7 cellular contexts compared by ENCODE assay signal in genomic region chr16:75555213-75555706, GRCh38. TPM values are rescaled to one million over a fixed set of nuclear protein-coding genes. Genes with fewer than 3 reads are reported as not detected.
DNase-seq lines count a peak whose midpoint lies in the region; ATAC-seq and TF ChIP-seq lines count a peak whose summit lies in the region.

No MANE protein-coding gene starts in this region.

- 1% methylated on average over 26 of the region's 26 CpGs for WGBS in SK-N-SH (ENCODE audit: low lambda C conversion rate)

- TF ChIP-seq EP300 in SK-N-SH (IDR thresholded peaks at IDR 0.05; ENCODE audit: borderline replicate concordance in 1 of 2, low read depth in 1 of 2, low read length in 1 of 2), result no peak

- H3K9me2 ChIP-seq in MM.1S (replicated peaks; ENCODE audit: insufficient read depth, low read length) (no peaks in the 10 kb centered on the region), SK-N-SH (no peaks in the 10 kb centered on the region)

- H3K4me2 ChIP-seq in MM.1S (ENCODE audit: low read depth, low read length) (peak overlapping the region; percentile 86), SK-N-SH (peak overlapping the region; percentile 97)

- H3K4me3 ChIP-seq in MM.1S (ENCODE audit: low read length) (peak overlapping the region; percentile 72), SK-N-SH (ENCODE audit: low read depth in 2 of 2, low read length in 1 of 2) (peak overlapping the region; percentile 74 to 96), left lung (peak overlapping the region; percentile 86 to 92)

- H3K36me3 Mint-ChIP-seq in stimulated activated naive B cell treated with anti-CD40 and anti-IgM and Interleukin-4, amounts not matched to agents 10 μg/mL and 1 μg/mL and 100 μg/mL, for 72 hours, result peaks cover 0 to 11% of the 10 kb centered on the region in 2 donors

- H3K27me3 ChIP-seq in MM.1S (replicated peaks; ENCODE audit: insufficient read depth, low read length) (no peaks in the 10 kb centered on the region), SK-N-SH (ENCODE audit: insufficient read depth) (no peaks in the 10 kb centered on the region), left lung (peaks cover 0 to 6% of the 10 kb centered on the region in 2 donors)

- peak overlapping the region; percentile 97 for H3K27ac Mint-ChIP-seq in stimulated activated naive B cell treated with anti-CD40 and anti-IgM and Interleukin-4, amounts not matched to agents 10 μg/mL and 1 μg/mL and 100 μg/mL, for 72 hours

- no peaks in the 10 kb centered on the region for H3K9me3 ChIP-seq in MM.1S (replicated peaks; ENCODE audit: insufficient read depth, low read length)
- no peaks in the 10 kb centered on the region for H3K9me3 ChIP-seq in SK-N-SH
- H3K9me3 ChIP-seq in left lung, result no peaks in the 10 kb centered on the region

- H3K36me3 ChIP-seq in MM.1S (replicated peaks; ENCODE audit: insufficient read depth, low read length) (no peaks in the 10 kb centered on the region), SK-N-SH (replicated peaks in 1 of 2; ENCODE audit: control insufficient read depth in 1 of 2, insufficient read depth in 2 of 2, low read length in 1 of 2) (no peaks in the 10 kb centered on the region), left lung (no peaks in the 10 kb centered on the region)

- H3K4me3 Mint-ChIP-seq in stimulated activated naive B cell treated with anti-CD40 and anti-IgM and Interleukin-4, amounts not matched to agents 10 μg/mL and 1 μg/mL and 100 μg/mL, for 72 hours, result peak overlapping the region; percentile 93 to 100

- peak overlapping the region; percentile 70 for H3K9ac ChIP-seq in MM.1S (ENCODE audit: low read length)
- H3K9ac ChIP-seq in SK-N-SH, result peak overlapping the region; percentile 83

- H4K20me1 ChIP-seq in MM.1S (ENCODE audit: insufficient read depth, low read length) (no peaks in the 10 kb centered on the region), SK-N-SH (ENCODE audit: insufficient read depth) (no peaks in the 10 kb centered on the region)

- H3K27ac ChIP-seq in MM.1S (ENCODE audit: low read length) (peak overlapping the region; percentile 77), SK-N-SH (ENCODE audit: low read depth in 2 of 2, low read length in 1 of 2) (peak overlapping the region; percentile 64 to 84), left lung (peak overlapping the region; percentile 77 to 78)

- no peaks in the 10 kb centered on the region for H3K4me1 ChIP-seq in MM.1S (ENCODE audit: low read length)
- H3K4me1 ChIP-seq in SK-N-SH (ENCODE audit: control insufficient read depth in 1 of 2, insufficient read depth in 2 of 2, low read depth in 1 of 2, low read length in 1 of 2), result peaks cover 4 to 6% of the 10 kb centered on the region in 2 experiments; a peak in 2 of 4 replicates
- peaks cover 0 to 19% of the 10 kb centered on the region in 2 donors for H3K4me1 ChIP-seq in left lung

- POLR2A ChIA-PET in SK-N-SH (lab: Yijun Ruan, JAX), result interaction anchor here (1.1 to 1.5 kb wide), 3 partner anchors 9 to 67 kb away, joined by 3 to 5 read pairs (median 5); partner anchors contain the start of gene GABARAPL2

- H3F3A ChIP-seq in MM.1S (ENCODE audit: insufficient read depth, low read length) (peaks cover 4% of the 10 kb centered on the region; the same call in 1 of the 2 replicates), SK-N-SH (replicated peaks; ENCODE audit: insufficient read depth) (peaks cover 10% of the 10 kb centered on the region)

- H3K4me1 Mint-ChIP-seq in stimulated activated naive B cell treated with anti-CD40 and anti-IgM and Interleukin-4, amounts not matched to agents 10 μg/mL and 1 μg/mL and 100 μg/mL, for 72 hours, result peaks cover 9 to 14% of the 10 kb centered on the region in 2 donors

- peak; percentile 90 for ATAC-seq in left lung
- peak; percentile 42 to 56 for ATAC-seq in stimulated activated naive B cell treated with anti-CD40 and anti-IgM and Interleukin-4, amounts not matched to agents 10 μg/mL and 1 μg/mL and 100 μg/mL, for 72 hours (replicated peaks)

- H3K79me2 ChIP-seq in MM.1S (ENCODE audit: low read length) (no peaks in the 10 kb centered on the region), SK-N-SH (ENCODE audit: insufficient read depth) (peaks cover 8% of the 10 kb centered on the region; the same call in 1 of the 2 replicates)

- H3K9me3 Mint-ChIP-seq in stimulated activated naive B cell treated with anti-CD40 and anti-IgM and Interleukin-4, amounts not matched to agents 10 μg/mL and 1 μg/mL and 100 μg/mL, for 72 hours, result no peaks in the 10 kb centered on the region

- H2AFZ ChIP-seq in MM.1S (ENCODE audit: low read length) (peak overlapping the region; percentile 70), SK-N-SH (ENCODE audit: low read depth) (peak overlapping the region; percentile 95)

- TF ChIP-seq RAD21 in SK-N-SH (IDR thresholded peaks at IDR 0.05; ENCODE audit: low read length), result no peak

- DNase-seq in GF-D8 (lab: John Stamatoyannopoulos, UW) (peak; percentile 64), H4 (ENCODE audit: low spot score) (peak; percentile 93), MM.1S (peak; percentile 40), SK-N-SH (peak; percentile 90), ecto neural progenitor cell (ENCODE audit: low spot score) (peak; percentile 91), left lung (peak; percentile 87 to 88)
- DNase-seq in stimulated activated naive B cell treated with anti-CD40 and anti-IgM and Interleukin-4, amounts not matched to agents 10 μg/mL and 1 μg/mL and 100 μg/mL, for 72 hours, result peak; percentile 44

- H3K27me3 Mint-ChIP-seq in stimulated activated naive B cell treated with anti-CD40 and anti-IgM and Interleukin-4, amounts not matched to agents 10 μg/mL and 1 μg/mL and 100 μg/mL, for 72 hours, result peaks cover 14 to 15% of the 10 kb centered on the region in 2 donors

- intact Hi-C loops in left lung (cut with DNase I), result no loop called here

- TF ChIP-seq CTCF in MM.1S (IDR thresholded peaks at IDR 0.05; ENCODE audit: low read length) (no peak), SK-N-SH (IDR thresholded peaks at IDR 0.05) (no peak), left lung (IDR thresholded peaks at IDR 0.05) (no peak)

- CTCF ChIA-PET in SK-N-SH (lab: Yijun Ruan, JAX), result interaction anchor here (0.8 to 1.8 kb wide), 4 partner anchors 12 to 356 kb away, joined by 3 to 8 read pairs (median 4); no protein-coding TSS in a partner anchor

TF ChIP-seq in SK-N-SH, 30 proteins besides CTCF, POLR2A, EP300 and RAD21 (continues in another document):
- peak; percentile 15; the same call in 1 of the 2 replicates for TF ChIP-seq TAF1 (IDR thresholded peaks at IDR 0.05; ENCODE audit: borderline replicate concordance, low read depth, low read length)
- no peak; the same call in 1 of the 2 replicates for TF ChIP-seq GABPA (IDR thresholded peaks at IDR 0.05; ENCODE audit: low read depth)
- TF ChIP-seq JUND (IDR thresholded peaks at IDR 0.05), result no peak
- peak; percentile 97 for TF ChIP-seq MXI1 (IDR thresholded peaks at IDR 0.05; ENCODE audit: low read depth, low read length)
- no peak for TF ChIP-seq IRF3 (IDR thresholded peaks at IDR 0.05; ENCODE audit: low read depth, low read length)
- peak; percentile 58 for TF ChIP-seq MAX (IDR thresholded peaks at IDR 0.05; ENCODE audit: low read depth)
- TF ChIP-seq FOXJ3 (CRISPR knock-in tag; IDR thresholded peaks at IDR 0.05), result no peak
- TF ChIP-seq NFIC (IDR thresholded peaks at IDR 0.05; ENCODE audit: borderline replicate concordance), result no peak
- peak; percentile 78; the same call in 1 of the 2 replicates for TF ChIP-seq SIN3A (IDR thresholded peaks at IDR 0.05; ENCODE audit: borderline replicate concordance, low read depth, low read length)
- no peak for TF ChIP-seq TEAD4 (IDR thresholded peaks at IDR 0.05; ENCODE audit: borderline replicate concordance, insufficient read depth)
- TF ChIP-seq FOSL2 (IDR thresholded peaks at IDR 0.05; ENCODE audit: borderline replicate concordance, low read depth), result no peak
- TF ChIP-seq EZH2phosphoT487 (IDR thresholded peaks at IDR 0.05; ENCODE audit: borderline replicate concordance, low read depth), result no peak
- peak; percentile 52 for TF ChIP-seq CHD2 (IDR thresholded peaks at IDR 0.05; ENCODE audit: low read length, partially characterized antibody)
- TF ChIP-seq POLR2AphosphoS5 (IDR thresholded peaks at IDR 0.05; ENCODE audit: low read depth, low read length), result peak; percentile 54; the same call in 1 of the 2 replicates

RNA-seq across cellular contexts. Expression of gene TMEM231, which starts 0.8 kb away (rescaled TPM):
- total RNA-seq in H4 (2014; rRNA removed; shearing (Covaris generic)), result 17.8 and 20.6 TPM in 2 replicates
- polyA plus RNA-seq in SK-N-SH (2012; rRNA removed), result 18.1 and 30.9 TPM in 2 replicates
- 11.6 and 20.7 TPM in 2 replicates for polyA plus RNA-seq in SK-N-SH (2012; cell fraction: cytosol; rRNA removed)
- 18.8 and 24.8 TPM in 2 replicates for polyA plus RNA-seq in SK-N-SH (2012; cell fraction: nucleus; rRNA removed)
- total RNA-seq in left lung, result 10 to 100 TPM in 1 of 2 donors, 1 to 10 TPM in 1; 8.2 to 16.0 TPM

RNA-seq across cellular contexts. Expression of gene GABARAPL2, which starts 10.9 kb away (rescaled TPM):
- total RNA-seq in H4 (2014; rRNA removed; shearing (Covaris generic)), result 50.6 and 85.4 TPM in 2 replicates
- polyA plus RNA-seq in SK-N-SH (2012; rRNA removed), result 135 and 143 TPM in 2 replicates
- polyA plus RNA-seq in SK-N-SH (2012; cell fraction: cytosol; rRNA removed), result 180 and 228 TPM in 2 replicates
- 48.5 and 66.0 TPM in 2 replicates for polyA plus RNA-seq in SK-N-SH (2012; cell fraction: nucleus; rRNA removed)
- total RNA-seq in left lung, result 100 to 1,000 TPM in 1 of 2 donors, 10 to 100 TPM in 1; 94.1 to 107 TPM

RNA-seq across cellular contexts. Expression of gene CHST5, which starts 19.4 kb away (rescaled TPM):
- total RNA-seq in H4 (2014; rRNA removed; shearing (Covaris generic)), result 0.04 TPM in 1 of 2 replicates, not detected in the other
- 0.18 and 0.49 TPM in 2 replicates for polyA plus RNA-seq in SK-N-SH (2012; rRNA removed)
- polyA plus RNA-seq in SK-N-SH (2012; cell fraction: cytosol; rRNA removed), result 0.01 and 0.10 TPM in 2 replicates
- polyA plus RNA-seq in SK-N-SH (2012; cell fraction: nucleus; rRNA removed), result 0.70 and 0.83 TPM in 2 replicates
- 1 to 10 TPM in 1 of 2 donors, under 1 TPM in 1; 0.09 to 1.4 TPM for total RNA-seq in left lung

Comparison
In these comparisons a context has a peak if more than half of its experiments do, and no peak if none do; other contexts are left out.
1. Peak in every context shown above with its lines: DNase-seq, ATAC-seq, H3K4me3 ChIP-seq and H3K27ac ChIP-seq.
2. DNase-seq: peak in every context shown above with its lines; median percentile 93 in H4; 91 in ecto neural progenitor cell; 90 in SK-N-SH; 88 in left lung; 64 in GF-D8; 44 in stimulated activated naive B cell treated with anti-CD40 and anti-IgM and Interleukin-4, amounts not matched to agents 10 μg/mL and 1 μg/mL and 100 μg/mL, for 72 hours; 40 in MM.1S.